ENCODE assay signal across 17 cellular contexts in the genomic region with DNA sequence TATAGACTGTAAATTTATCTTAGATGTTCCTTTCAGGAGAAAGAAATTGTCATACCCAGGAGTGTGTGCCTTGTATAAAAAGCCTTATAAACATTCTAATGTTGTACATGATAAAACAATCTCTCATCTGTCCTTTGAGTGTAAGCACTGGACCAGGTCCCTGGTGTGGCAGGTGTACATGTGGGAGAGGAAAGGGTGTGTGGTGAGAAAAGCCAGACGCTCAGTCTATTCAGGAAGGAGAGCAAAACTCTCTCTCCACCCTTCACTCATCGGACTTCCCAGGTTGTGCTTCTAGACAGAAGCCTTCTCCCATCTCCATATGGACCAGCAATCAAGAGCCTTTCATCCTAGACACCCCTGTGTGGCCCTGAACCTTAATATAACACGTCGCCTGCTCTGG.
A peak's percentile ranks its signal among the peaks of the same experiment; 100 is the strongest.
DNase-seq lines count a peak whose midpoint lies in the region; ATAC-seq, FAIRE-seq and TF ChIP-seq lines count a peak whose summit lies in the region.
"Had no signal": no experiment of that assay in that cellular context is flagged by ENCODE, and none has a peak within 500 bp of the region (broad histone marks: within the 10 kb centered on the region; RNA-seq: fewer than 3 reads in every experiment).

No MANE protein-coding gene starts in this region.

- peak overlapping the region; percentile 61 for H4K91ac ChIP-seq in IMR-90 (ENCODE audit: insufficient read depth, low read depth, low read length)

- H3K56ac ChIP-seq in IMR-90 (ENCODE audit: extremely low read depth, insufficient read depth, low read length), result no peak overlapping the region

- H3K36me3 Mint-ChIP-seq in nephron (ENCODE audit: low read depth), result no peaks in the 10 kb centered on the region

- peak overlapping the region; percentile 84 for H2BK120ac ChIP-seq in IMR-90 (ENCODE audit: low read depth, low read length)

- ATAC-seq in left cardiac atrium, result no peak
- ATAC-seq in IMR-90 (ENCODE audit: low read depth), result no peak

- peaks cover 17% of the 10 kb centered on the region for H3K9me1 ChIP-seq in IMR-90 (ENCODE audit: insufficient read depth, low read length)

- H3K4me3 ChIP-seq in cardiac muscle cell (no peak overlapping the region), IMR-90 (ENCODE audit: insufficient read depth, low read depth, low read length) (no peak overlapping the region), left ventricle myocardium inferior (no peak overlapping the region)
- H3K4me3 ChIP-seq: GM23248 had no signal

- H3K4me3 Mint-ChIP-seq in nephron, result no peak overlapping the region
- H3K4me3 Mint-ChIP-seq: CD4-positive, alpha-beta T cell had no signal

- intact Hi-C loops in left cardiac atrium (cut with DNase I), result no loop called here
- intact Hi-C loops in IMR-90 (cut with micrococcal nuclease), result no loop called here
- intact Hi-C loops in left ventricle myocardium inferior (cut with micrococcal nuclease), result no loop called here

- peak overlapping the region; percentile 78 for H3K4ac ChIP-seq in IMR-90 (ENCODE audit: low read depth, low read length)

- TF ChIP-seq CTCF in cardiac muscle cell (IDR thresholded peaks at IDR 0.05; ENCODE audit: low read depth, low read length) (no peak), IMR-90 (conservative IDR thresholded peaks at IDR 0.05; ENCODE audit: low read depth, low read length) (no peak), left ventricle myocardium inferior (IDR thresholded peaks at IDR 0.05; ENCODE audit: borderline replicate concordance) (no peak), nephron (IDR thresholded peaks at IDR 0.05; ENCODE audit: unreplicated experiment in 3 of 3) (no peak)

- H3K27me3 Mint-ChIP-seq in nephron (ENCODE audit: low read depth), result no peaks in the 10 kb centered on the region
- H3K27me3 Mint-ChIP-seq: CD4-positive, alpha-beta T cell had no signal

- dilution Hi-C loops in IMR-90 (cut with HindIII; ENCODE audit: low sequenced_read_pairs, unreplicated experiment), result no loop called here

- TF ChIP-seq POLR2A in IMR-90 (IDR thresholded peaks at IDR 0.05; ENCODE audit: low read depth, low read length), result no peak
- no peak for TF ChIP-seq POLR2A in H54 (IDR thresholded peaks at IDR 0.05; ENCODE audit: low read depth, low read length)

- DNase-seq in cardiac muscle cell (ENCODE audit: low read depth in 1 of 2, low spot score in 1 of 2) (peak in 1 of 2 donors; percentile 71), left cardiac atrium (no peak), IMR-90 (no peak), left ventricle myocardium inferior (peak; percentile 20), NCI-H187 treated with DMSO at 0.1 percent for 48 hours (lab: John Stamatoyannopoulos, UW) (no peak), H54 (ENCODE audit: insufficient read length, low spot score) (no peak), NCI-H146 treated with DMSO at 0.1 percent for 48 hours (lab: John Stamatoyannopoulos, UW; ENCODE audit: unreplicated experiment) (no peak)
- DNase-seq: Caco-2; CD4-positive, alpha-beta T cell; GM23248; HCEC 1CT had no signal

- H4K20me1 ChIP-seq in IMR-90 (ENCODE audit: insufficient read depth, low read length), result no peaks in the 10 kb centered on the region

- H3K79me1 ChIP-seq in IMR-90 (ENCODE audit: low read depth in 1 of 2, low read length in 2 of 2), result peaks cover 0 to 18% of the 10 kb centered on the region in 2 experiments; a peak in 3 of 4 replicates

- peak overlapping the region in 1 of 2 experiments; percentile 61; a peak in 1 of 4 replicates for H4K8ac ChIP-seq in IMR-90 (ENCODE audit: low read depth in 2 of 2, low read length in 2 of 2)

- H3K23ac ChIP-seq in IMR-90 (ENCODE audit: low read depth, low read length), result no peak overlapping the region

- H4K5ac ChIP-seq in IMR-90 (ENCODE audit: low read depth, low read length), result peak overlapping the region; percentile 60

- H2BK20ac ChIP-seq in IMR-90 (ENCODE audit: low read depth, low read length), result peak overlapping the region; percentile 91

- H3K27me3 ChIP-seq in cardiac muscle cell (no peaks in the 10 kb centered on the region), IMR-90 (ENCODE audit: control insufficient read depth, insufficient read depth, low read length) (no peaks in the 10 kb centered on the region), left ventricle myocardium inferior (ENCODE audit: low read depth) (no peaks in the 10 kb centered on the region)

- CTCF ChIA-PET in IMR-90 (lab: Yijun Ruan, JAX), result no interaction called here

- H3K36me3 ChIP-seq in cardiac muscle cell (no peaks in the 10 kb centered on the region), IMR-90 (ENCODE audit: control insufficient read depth, insufficient read depth, low read length) (no peaks in the 10 kb centered on the region), left ventricle myocardium inferior (no peaks in the 10 kb centered on the region)

- peaks cover 32% of the 10 kb centered on the region for H3K4me1 Mint-ChIP-seq in nephron

- H2AK9ac ChIP-seq in IMR-90 (replicated peaks; ENCODE audit: low read depth, low read length, poor library complexity), result no peak overlapping the region

- peak overlapping the region; percentile 18 to 43 (median 35) for H3K27ac Mint-ChIP-seq in nephron
- H3K27ac Mint-ChIP-seq: CD4-positive, alpha-beta T cell had no signal

- H2BK15ac ChIP-seq in IMR-90 (ENCODE audit: low read depth, low read length), result peak overlapping the region; percentile 81; the same call in 2 of the 3 replicates

- H3K9me3 ChIP-seq in cardiac muscle cell (ENCODE audit: low read depth) (no peaks in the 10 kb centered on the region), IMR-90 (ENCODE audit: control insufficient read depth, insufficient read depth, low read length) (peaks cover 3% of the 10 kb centered on the region; the same call in 1 of the 2 replicates), left ventricle myocardium inferior (replicated peaks) (peaks cover 6% of the 10 kb centered on the region)
- H3K9me3 ChIP-seq: Caco-2 had no signal

- peak overlapping the region; percentile 80 for H2AK5ac ChIP-seq in IMR-90 (ENCODE audit: low read depth, low read length)

- WGBS in IMR-90 (ENCODE audit: extremely low coverage in 2 of 2, insufficient read length in 1 of 2), 2 experiments, result 57% methylated on average over 1 of the region's 4 CpGs; no CpG with 5 or more reads in 1 of the 2 experiments

- H3K9me3 Mint-ChIP-seq in nephron, result peaks cover 2% of the 10 kb centered on the region
- H3K9me3 Mint-ChIP-seq: CD4-positive, alpha-beta T cell had no signal

- TF ChIP-seq RAD21 in IMR-90 (IDR thresholded peaks at IDR 0.05; ENCODE audit: low read length), result no peak

- H3K14ac ChIP-seq in IMR-90 (replicated peaks; ENCODE audit: low read depth, low read length), result peak overlapping the region; percentile 79

- BruUV-seq in IMR-90 (replicated peaks; lab: Mats Ljungman, UMichigan), result no TSS peak

- no peak overlapping the region for H3K9ac ChIP-seq in IMR-90 (ENCODE audit: low read depth, low read length)
- H3K9ac ChIP-seq: GM23248 had no signal

- no peak for FAIRE-seq in H54 (lab: Jason Lieb, UNC)
- FAIRE-seq: D721Med, G401.6, GM12891 had no signal

- H2AFZ ChIP-seq in IMR-90 (replicated peaks; ENCODE audit: low read length, poor library complexity), result peak overlapping the region; percentile 27
- H2AFZ ChIP-seq: GM23248 had no signal

- peak overlapping the region; percentile 90 for H3K18ac ChIP-seq in IMR-90 (ENCODE audit: low read depth, low read length)

- peak overlapping the region; percentile 60 for H2BK5ac ChIP-seq in IMR-90 (ENCODE audit: low read depth, low read length, poor library complexity, severe bottlenecking)

- POLR2A ChIA-PET in IMR-90 (lab: Charles Lee; ENCODE audit: unreplicated experiment), result no interaction called here

- peak overlapping the region; percentile 12 for H3K27ac ChIP-seq in cardiac muscle cell
- peak overlapping the region; percentile 54; the same call in 1 of the 2 replicates for H3K27ac ChIP-seq in IMR-90 (ENCODE audit: insufficient read depth, low read length)
- peak overlapping the region; percentile 50 for H3K27ac ChIP-seq in left ventricle myocardium inferior (replicated peaks)
- H3K27ac ChIP-seq: C4-2B, GM23248, HL-60 had no signal

- in situ Hi-C loops in IMR-90 (cut with MboI; ENCODE audit: low sequenced_read_pairs), result no loop called here

- H3K4me1 ChIP-seq in cardiac muscle cell (ENCODE audit: low read depth) (peaks cover 18% of the 10 kb centered on the region), IMR-90 (ENCODE audit: control insufficient read depth, insufficient read depth, low read length) (peaks cover 30% of the 10 kb centered on the region), left ventricle myocardium inferior (peaks cover 31% of the 10 kb centered on the region)

- H3K4me2 ChIP-seq in IMR-90 (ENCODE audit: low read depth, low read length), result no peak overlapping the region

TF ChIP-seq in IMR-90, 13 proteins besides CTCF, POLR2A, EP300 and RAD21 (continues in another document):
- TF ChIP-seq MXI1 (IDR thresholded peaks at IDR 0.05; ENCODE audit: borderline replicate concordance, low read depth, low read length) (no peak), RCOR1 (IDR thresholded peaks at IDR 0.05; ENCODE audit: insufficient replicate concordance, low read length) (no peak), MAFK (IDR thresholded peaks at IDR 0.05; ENCODE audit: low read depth, low read length) (no peak), CHD1 (IDR thresholded peaks at IDR 0.05; ENCODE audit: low read depth, low read length) (no peak), RFX5 (IDR thresholded peaks at IDR 0.05; ENCODE audit: low read depth, low read length) (no peak), FOS (IDR thresholded peaks at IDR 0.05; ENCODE audit: low read depth, low read length) (no peak), CEBPB (IDR thresholded peaks at IDR 0.05; ENCODE audit: low read depth, low read length) (no peak), BHLHE40 (IDR thresholded peaks at IDR 0.05; ENCODE audit: low read depth, low read length) (no peak), MAZ (IDR thresholded peaks at IDR 0.05; ENCODE audit: borderline replicate concordance, low read depth, low read length) (no peak), SMC3 (IDR thresholded peaks at IDR 0.05; ENCODE audit: low read depth, low read length) (no peak)
- TF ChIP-seq, protein P1, sequence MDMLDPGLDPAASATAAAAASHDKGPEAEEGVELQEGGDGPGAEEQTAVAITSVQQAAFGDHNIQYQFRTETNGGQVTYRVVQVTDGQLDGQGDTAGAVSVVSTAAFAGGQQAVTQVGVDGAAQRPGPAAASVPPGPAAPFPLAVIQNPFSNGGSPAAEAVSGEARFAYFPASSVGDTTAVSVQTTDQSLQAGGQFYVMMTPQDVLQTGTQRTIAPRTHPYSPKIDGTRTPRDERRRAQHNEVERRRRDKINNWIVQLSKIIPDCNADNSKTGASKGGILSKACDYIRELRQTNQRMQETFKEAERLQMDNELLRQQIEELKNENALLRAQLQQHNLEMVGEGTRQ (IDR thresholded peaks at IDR 0.05; ENCODE audit: low read depth, low read length), result no peak
